8 cellular contexts compared by ENCODE assay signal in genomic region chr9:91949946-91950664, GRCh38. TPM values are rescaled to one million over a fixed set of nuclear protein-coding genes. Genes with fewer than 3 reads are reported as not detected.
A peak's percentile ranks its signal among the peaks of the same experiment; 100 is the strongest.
DNase-seq lines count a peak whose midpoint lies in the region; ATAC-seq and TF ChIP-seq lines count a peak whose summit lies in the region.

Gene ROR2, minus strand, starts transcription at chr9:91950228.

- peaks cover 72% of the 10 kb centered on the region for H3K27me3 Mint-ChIP-seq in activated CD4-positive, alpha-beta T cell treated with anti-CD3 and anti-CD28 coated beads, Interleukin-2, amount 10 ng/mL, durations not matched to agents 7 days and 5 days

- WGBS in stomach, 5 donors, result 0 to 1% (median 1%) methylated on average over 8 to 81 of the region's 81 CpGs

- no peak for TF ChIP-seq EP300 in stomach (IDR thresholded peaks at IDR 0.05)

- no peaks in the 10 kb centered on the region for H3K36me3 Mint-ChIP-seq in activated CD4-positive, alpha-beta T cell treated with anti-CD3 and anti-CD28 coated beads, Interleukin-2, amount 10 ng/mL, durations not matched to agents 7 days and 5 days (ENCODE audit: low read depth)

- CTCF ChIA-PET in activated CD4-positive, alpha-beta T cell treated with anti-CD3 and anti-CD28 coated beads, Interleukin-2, amount 10 ng/mL, durations not matched to agents 7 days and 5 days (lab: Charles Lee), result interaction anchor here (0.6 to 2.7 kb wide), 16 partner anchors 10 to 917 kb away, joined by 3 to 11 read pairs (median 3); no protein-coding TSS in a partner anchor

- H3K4me1 Mint-ChIP-seq in activated CD4-positive, alpha-beta T cell treated with anti-CD3 and anti-CD28 coated beads, Interleukin-2, amount 10 ng/mL, durations not matched to agents 7 days and 5 days, result peaks cover 9% of the 10 kb centered on the region

- H3K27ac Mint-ChIP-seq in activated CD4-positive, alpha-beta T cell treated with anti-CD3 and anti-CD28 coated beads, Interleukin-2, amount 10 ng/mL, durations not matched to agents 7 days and 5 days, result peak within 1 kb of the TSS; percentile 63

- DNase-seq in SKM-1 treated with dmso at 0.1 percent for 144 hours (lab: John Stamatoyannopoulos, UW; ENCODE audit: unreplicated experiment) (peak; percentile 19), SKM-1 (lab: John Stamatoyannopoulos, UW; ENCODE audit: unreplicated experiment) (no peak), epithelial cell of esophagus (ENCODE audit: low read depth) (peak; percentile 35), mucosa of descending colon (peak; percentile 67 to 87 (median 79)), stomach (peak; percentile 84), cerebellar nuclear complex (lab: John Stamatoyannopoulos, UW) (no peak)
- DNase-seq in activated CD4-positive, alpha-beta T cell treated with anti-CD3 and anti-CD28 coated beads, Interleukin-2, amount 10 ng/mL, durations not matched to agents 7 days and 5 days, result peak; percentile 61

- peak within 1 kb of the TSS; percentile 11 for H3K4me3 ChIP-seq in epithelial cell of esophagus (ENCODE audit: low read length)
- H3K4me3 ChIP-seq in mucosa of descending colon, result peak within 1 kb of the TSS; percentile 22
- peak within 1 kb of the TSS; percentile 75 to 80 (median 76) for H3K4me3 ChIP-seq in stomach

- no peaks in the 10 kb centered on the region for H3K9me3 ChIP-seq in mucosa of descending colon
- H3K9me3 ChIP-seq in stomach, result peaks cover 0 to 5% (median 2%) of the 10 kb centered on the region in 4 donors

- peak; percentile 83 for TF ChIP-seq CTCF in LNCAP (IDR thresholded peaks at IDR 0.05)
- TF ChIP-seq CTCF in epithelial cell of esophagus (IDR thresholded peaks at IDR 0.05; ENCODE audit: insufficient read depth, low read depth, low read length, missing control alignments), result no peak
- TF ChIP-seq CTCF in mucosa of descending colon (IDR thresholded peaks at IDR 0.05), result peak; percentile 60
- TF ChIP-seq CTCF in stomach (IDR thresholded peaks at IDR 0.05), result peak in 5 of 7 experiments; percentile 14 to 80 (median 48)

- POLR2A ChIA-PET in activated CD4-positive, alpha-beta T cell treated with anti-CD3 and anti-CD28 coated beads, Interleukin-2, amount 10 ng/mL, durations not matched to agents 7 days and 5 days (lab: Charles Lee), result interaction anchor here (0.5 kb wide), 1 partner anchor 17 kb away, joined by 5 read pairs; no protein-coding TSS in a partner anchor

- peaks cover 35% of the 10 kb centered on the region for H3K4me1 ChIP-seq in mucosa of descending colon (ENCODE audit: low read depth)
- H3K4me1 ChIP-seq in stomach, result peaks cover 26 to 73% (median 64%) of the 10 kb centered on the region in 4 donors

- H3K27me3 ChIP-seq in stomach, result peaks cover 0 to 39% (median 20%) of the 10 kb centered on the region in 3 donors

- no peaks in the 10 kb centered on the region for H3K36me3 ChIP-seq in mucosa of descending colon (ENCODE audit: low read depth)
- H3K36me3 ChIP-seq in stomach, result no peaks in the 10 kb centered on the region

- ATAC-seq in mucosa of descending colon, result peak; percentile 85

- no peaks in the 10 kb centered on the region for H3K9me3 Mint-ChIP-seq in activated CD4-positive, alpha-beta T cell treated with anti-CD3 and anti-CD28 coated beads, Interleukin-2, amount 10 ng/mL, durations not matched to agents 7 days and 5 days

- H3K4me3 Mint-ChIP-seq in activated CD4-positive, alpha-beta T cell treated with anti-CD3 and anti-CD28 coated beads, Interleukin-2, amount 10 ng/mL, durations not matched to agents 7 days and 5 days, result peak within 1 kb of the TSS; percentile 66

- intact Hi-C loops in mucosa of descending colon (cut with DNase I, micrococcal nuclease) (loop anchor here in 1 of 2 donors (10.0 kb wide), 2 partner anchors 85 to 215 kb away; no protein-coding TSS in a partner anchor), stomach (cut with DNase I; ENCODE audit: low total_unique reads) (loop anchor here (10.0 kb wide), 1 partner anchor 175 kb away; no protein-coding TSS in a partner anchor)

- H3K27ac ChIP-seq in stomach, result peak within 1 kb of the TSS; percentile 87 to 94 (median 90)

- no peak for TF ChIP-seq POLR2A in stomach (IDR thresholded peaks at IDR 0.05)

RNA-seq across cellular contexts. Expression of gene ROR2, which starts in this region (rescaled TPM):
- under 1 TPM; 0.48 to 0.55 TPM for total RNA-seq in activated CD4-positive, alpha-beta T cell treated with anti-CD3 and anti-CD28 coated beads, Interleukin-2, amount 10 ng/mL, durations not matched to agents 7 days and 5 days
- 10 to 100 TPM in 1 of 3 donors, 1 to 10 TPM in 2; 3.9 to 56.0 (median 6.5) TPM for total RNA-seq in mucosa of descending colon
- 10 to 100 TPM in 3 of 5 donors, 1 to 10 TPM in 2; 6.1 to 21.4 (median 15.6) TPM for total RNA-seq in stomach
- 10 to 100 TPM in 1 of 3 donors, 1 to 10 TPM in 2; 3.0 to 12.0 (median 7.6) TPM for polyA plus RNA-seq in stomach

Comparison
In these comparisons a context has a peak if more than half of its experiments do, and no peak if none do; other contexts are left out.
1. DNase-seq: peak in SKM-1 treated with dmso at 0.1 percent for 144 hours (single experiment), epithelial cell of esophagus (single experiment), mucosa of descending colon (3 of 3) and stomach (single experiment); none in SKM-1 (single experiment) and cerebellar nuclear complex (0 of 2).
2. Peak in DNase-seq in activated CD4-positive, alpha-beta T cell treated with anti-CD3 and anti-CD28 coated beads, Interleukin-2, amount 10 ng/mL, durations not matched to agents 7 days and 5 days; RNA of the gene not detected or under 1 TPM.
3. H3K4me3 ChIP-seq: peak in every context shown above with its lines; median percentile 76 in stomach; 22 in mucosa of descending colon; 11 in epithelial cell of esophagus.